Comparison of ENCODE assay signal across 1 cellular context in genomic region chr22:38030311-38031133, GRCh38.
TF ChIP-seq lines count a peak whose summit lies in the region.

No MANE protein-coding gene starts in this region.

TF ChIP-seq in HepG2, 621 proteins besides CTCF, POLR2A, EP300 and RAD21:
- TF ChIP-seq ZNF317 (CRISPR knock-in tag; IDR thresholded peaks at IDR 0.05) (peak; percentile 82), ZNF343 (CRISPR knock-in tag; IDR thresholded peaks at IDR 0.05) (no peak), FOXM1 (CRISPR knock-in tag; IDR thresholded peaks at IDR 0.05) (no peak), ZHX1 (CRISPR knock-in tag; IDR thresholded peaks at IDR 0.05; ENCODE audit: low read depth) (no peak), PRDM10 (CRISPR knock-in tag; IDR thresholded peaks at IDR 0.05; ENCODE audit: low read depth) (peak; percentile 65; the same call in 1 of the 2 replicates)
